In genomic region chr15:89912145-89912673, GRCh38 we compare ENCODE assay signal across 8 cellular contexts. TPM values are rescaled to one million over a fixed set of nuclear protein-coding genes. Genes with fewer than 3 reads are reported as not detected.
DNase-seq lines count a peak whose midpoint lies in the region; ATAC-seq, FAIRE-seq and TF ChIP-seq lines count a peak whose summit lies in the region.

No MANE protein-coding gene starts in this region.

- H3K36me3 ChIP-seq in adipocyte (ENCODE audit: control insufficient read depth, insufficient read depth, low read length, severe bottlenecking): no peaks in the 10 kb centered on the region

- H3K9me3 ChIP-seq in adipocyte (ENCODE audit: control insufficient read depth, low read length): no peaks in the 10 kb centered on the region

- FAIRE-seq in GM12891 (lab: Jason Lieb, UNC): peak; percentile 51

- ATAC-seq in HG02885 (IDR thresholded peaks at IDR 0.05; ENCODE audit: poor library complexity, unreplicated experiment) (no peak), HG03457 (IDR thresholded peaks at IDR 0.05; ENCODE audit: unreplicated experiment) (no peak), HG03196 (IDR thresholded peaks at IDR 0.05; ENCODE audit: unreplicated experiment) (no peak)
- no peak for ATAC-seq in activated CD4-positive, CD25-positive, alpha-beta regulatory T cell treated with anti-CD3 and anti-CD28 coated beads, Interleukin-2, amount 50 U/mL, for 24 hours

- DNase-seq in GM12891 (ENCODE audit: insufficient read length, low spot score) (no peak), adipocyte (ENCODE audit: low read depth) (peak; percentile 59), hypothalamus (lab: John Stamatoyannopoulos, UW) (peak in 27 of 51 donors; percentile 2 to 57 (median 21)), retina (peak; percentile 72)

- peaks cover 5% of the 10 kb centered on the region for H3K4me1 ChIP-seq in adipocyte (ENCODE audit: control insufficient read depth, insufficient read depth, low read length)

- peak overlapping the region; percentile 85 for H3K4me3 ChIP-seq in adipocyte (ENCODE audit: low read length)

- no peaks in the 10 kb centered on the region for H3K27me3 ChIP-seq in adipocyte (replicated peaks; ENCODE audit: control insufficient read depth, insufficient read depth, low read length)

- no peak for TF ChIP-seq POLR2A in GM12891 (IDR thresholded peaks at IDR 0.05; ENCODE audit: low read depth, low read length)

- H3K9ac ChIP-seq in adipocyte (ENCODE audit: low read length): peak overlapping the region; percentile 80

TF ChIP-seq in GM12891, 5 proteins besides CTCF, POLR2A, EP300 and RAD21:
- TF ChIP-seq SPI1 (IDR thresholded peaks at IDR 0.05; ENCODE audit: low read depth, low read length): no peak
- no peak for TF ChIP-seq POLR2AphosphoS5 (IDR thresholded peaks at IDR 0.05; ENCODE audit: low read depth, low read length)
- no peak for TF ChIP-seq POU2F2 (IDR thresholded peaks at IDR 0.05; ENCODE audit: low read depth, low read length)
- no peak for TF ChIP-seq PAX5 (IDR thresholded peaks at IDR 0.05; ENCODE audit: insufficient read depth, low read length, severe bottlenecking)
- TF ChIP-seq TAF1 (IDR thresholded peaks at IDR 0.05; ENCODE audit: low read depth, low read length): no peak

RNA-seq across cellular contexts. Expression of gene ARPIN, which starts 0.5 kb away (rescaled TPM):
- 0.06 TPM for polyA plus RNA-seq in GM12891 (2012; ENCODE audit: low read depth, missing spikeins)

RNA-seq across cellular contexts. Expression of gene AP3S2, which starts 18.4 kb away (rescaled TPM):
- 10.6 TPM for polyA plus RNA-seq in GM12891 (2012; ENCODE audit: low read depth, missing spikeins)
